11 cellular contexts compared by ENCODE assay signal in the genomic region with DNA sequence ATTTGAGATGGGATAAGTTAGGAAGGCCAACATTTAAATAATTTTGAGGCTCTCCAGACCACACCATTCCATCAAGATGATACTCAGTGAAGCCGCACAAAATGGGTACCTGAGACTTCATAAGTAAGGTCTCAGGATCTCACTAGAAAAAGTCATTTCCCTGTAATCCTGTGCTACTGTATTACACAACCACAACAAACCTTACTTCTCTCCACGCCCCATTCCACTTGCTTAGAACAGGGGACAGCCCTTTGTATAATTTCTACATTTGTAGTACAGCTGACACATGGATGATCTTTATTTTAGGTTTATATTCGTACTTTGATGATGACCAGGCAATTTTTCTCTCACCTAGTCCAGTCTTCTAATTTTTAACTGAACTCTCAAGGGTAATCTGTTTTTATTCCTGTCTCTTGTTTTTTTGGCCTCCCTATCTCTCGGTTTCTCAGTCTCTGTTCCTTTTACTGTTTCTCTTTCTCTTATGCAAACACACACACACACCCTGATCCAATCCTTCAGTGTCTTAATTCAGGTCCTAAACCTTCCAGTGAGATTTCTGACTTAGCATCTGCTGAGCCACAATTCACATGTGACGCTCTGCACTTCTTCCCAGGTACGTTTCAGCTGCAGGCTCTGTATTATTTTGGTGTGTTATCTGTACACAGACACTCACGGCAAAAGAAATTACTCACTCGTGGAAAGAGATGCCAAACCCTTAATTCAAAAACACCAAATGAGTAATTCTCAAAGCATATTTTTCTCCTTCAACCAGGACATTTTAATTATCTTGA.
DNase-seq lines count a peak whose midpoint lies in the region; ATAC-seq and TF ChIP-seq lines count a peak whose summit lies in the region.
"Had no signal": no experiment of that assay in that cellular context is flagged by ENCODE, and none has a peak within 500 bp of the region (broad histone marks: within the 10 kb centered on the region; RNA-seq: fewer than 3 reads in every experiment).

No MANE protein-coding gene starts in this region.

- H3K27ac ChIP-seq in C4-2B, result peak overlapping the region; percentile 63; the same call in 1 of the 2 replicates
- no peak overlapping the region for H3K27ac ChIP-seq in foreskin keratinocyte

- DNase-seq in fibroblast of peridontal ligament (ENCODE audit: extremely low read depth) (peak; percentile 78), renal cortical epithelial cell (ENCODE audit: low read depth) (peak; percentile 25), NCI-H1105 treated with DMSO at 0.1 percent for 48 hours (lab: John Stamatoyannopoulos, UW) (no peak), foreskin keratinocyte (no peak)
- DNase-seq: activated CD8-positive, alpha-beta T cell treated with anti-CD3 and anti-CD28 coated beads, Interleukin-2, amount 10 ng/mL, durations not matched to agents 7 days and 5 days; BE2C; KBM-7 had no signal

- ATAC-seq in HG03432 (IDR thresholded peaks at IDR 0.05; ENCODE audit: unreplicated experiment) (peak; percentile 48), GM19452 (IDR thresholded peaks at IDR 0.05; ENCODE audit: unreplicated experiment) (no peak), HG03097 (IDR thresholded peaks at IDR 0.05; ENCODE audit: low FRiP score, unreplicated experiment) (no peak), foreskin keratinocyte (no peak)
- ATAC-seq: activated CD8-positive, alpha-beta T cell treated with anti-CD3 and anti-CD28 coated beads, Interleukin-2, amount 10 ng/mL, durations not matched to agents 7 days and 5 days had no signal

- H3K27me3 ChIP-seq in foreskin keratinocyte, result no peaks in the 10 kb centered on the region

- TF ChIP-seq CTCF in C4-2B (conservative IDR thresholded peaks at IDR 0.05) (no peak), foreskin keratinocyte (conservative IDR thresholded peaks at IDR 0.05) (no peak)

- no peaks in the 10 kb centered on the region for H3K4me1 ChIP-seq in foreskin keratinocyte
- H3K4me1 ChIP-seq: BE2C had no signal

Comparison
In these comparisons a context has a peak if more than half of its experiments do, and no peak if none do; other contexts are left out.
1. DNase-seq: peak in fibroblast of peridontal ligament (single experiment) and renal cortical epithelial cell (single experiment); none in NCI-H1105 treated with DMSO at 0.1 percent for 48 hours (single experiment) and foreskin keratinocyte (0 of 2).